Comparison of ENCODE assay signal across 1 cellular context in the genomic region with DNA sequence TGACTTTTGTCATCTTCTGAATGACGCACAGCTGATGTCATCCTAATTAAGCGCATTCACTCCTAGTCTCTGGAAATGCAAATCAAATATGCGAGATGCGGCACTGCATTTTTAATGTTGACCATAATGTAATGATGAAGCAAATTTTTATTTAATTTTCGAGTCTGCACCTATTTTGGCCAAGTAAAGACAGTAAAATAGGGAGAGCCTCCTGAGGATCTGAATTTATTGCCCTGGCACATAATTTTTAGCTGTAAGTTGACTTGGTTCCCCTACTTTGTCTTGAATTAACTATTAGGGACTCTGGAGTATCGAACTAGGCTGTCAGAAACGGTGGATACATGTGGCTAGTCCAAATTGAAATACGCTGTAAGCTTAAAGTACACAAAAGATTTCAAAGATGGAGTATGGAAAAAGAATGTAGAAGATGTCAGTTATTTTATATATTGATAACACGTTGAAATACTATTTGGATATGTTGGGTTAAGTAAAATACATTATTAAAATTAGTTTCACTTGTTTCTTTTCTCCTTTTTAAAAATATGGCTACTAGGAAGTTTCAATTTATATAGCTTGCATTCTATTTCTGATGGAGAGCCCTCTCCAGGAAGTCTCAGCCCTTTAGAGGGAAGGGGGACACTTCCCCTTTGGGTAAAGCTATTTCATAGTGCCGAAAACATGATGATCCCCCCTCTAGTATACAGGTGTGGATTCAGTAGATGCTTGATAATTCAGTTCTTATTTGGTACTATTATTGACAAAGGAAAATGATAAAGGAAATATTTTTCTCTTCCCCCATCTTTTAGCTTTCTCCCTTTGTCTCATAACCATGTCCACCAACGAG.
TF ChIP-seq lines count a peak whose summit lies in the region.

No MANE protein-coding gene starts in this region.

TF ChIP-seq in HepG2, 621 proteins besides CTCF, POLR2A, EP300 and RAD21 (continued from another document):
- TF ChIP-seq, protein P1, sequence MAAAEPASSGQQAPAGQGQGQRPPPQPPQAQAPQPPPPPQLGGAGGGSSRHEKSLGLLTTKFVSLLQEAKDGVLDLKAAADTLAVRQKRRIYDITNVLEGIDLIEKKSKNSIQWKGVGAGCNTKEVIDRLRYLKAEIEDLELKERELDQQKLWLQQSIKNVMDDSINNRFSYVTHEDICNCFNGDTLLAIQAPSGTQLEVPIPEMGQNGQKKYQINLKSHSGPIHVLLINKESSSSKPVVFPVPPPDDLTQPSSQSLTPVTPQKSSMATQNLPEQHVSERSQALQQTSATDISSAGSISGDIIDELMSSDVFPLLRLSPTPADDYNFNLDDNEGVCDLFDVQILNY (CRISPR knock-in tag; conservative IDR thresholded peaks at IDR 0.05): no peak
- TF ChIP-seq SIN3A (IDR thresholded peaks at IDR 0.05; ENCODE audit: borderline replicate concordance, low read depth, low read length) (no peak), GATA4 (IDR thresholded peaks at IDR 0.05; ENCODE audit: borderline replicate concordance, low read depth) (no peak), CREB1 (IDR thresholded peaks at IDR 0.05) (peak; percentile 68), CREB1 (CRISPR knock-in tag; IDR thresholded peaks at IDR 0.05) (no peak), YEATS4 (CRISPR knock-in tag; IDR thresholded peaks at IDR 0.05; ENCODE audit: borderline replicate concordance) (no peak), U2AF2 (IDR thresholded peaks at IDR 0.05; ENCODE audit: low read depth, low read length) (no peak), HDAC6 (IDR thresholded peaks at IDR 0.05; ENCODE audit: low read depth, low read length) (peak; percentile 63; the same call in 1 of the 2 replicates), ZNF619 (CRISPR knock-in tag; IDR thresholded peaks at IDR 0.05) (no peak), ZNF430 (CRISPR knock-in tag; IDR thresholded peaks at IDR 0.05) (0 out of 2 replicates have a peak, but pooled peaks have one; percentile 12), ZNF556 (CRISPR knock-in tag; IDR thresholded peaks at IDR 0.05; ENCODE audit: borderline replicate concordance) (peak; percentile 1; the same call in 1 of the 2 replicates), KDM1A (CRISPR knock-in tag; IDR thresholded peaks at IDR 0.05) (no peak), MEIS1 (CRISPR knock-in tag; IDR thresholded peaks at IDR 0.05; ENCODE audit: borderline replicate concordance) (no peak; the same call in 1 of the 2 replicates), KAT2B (IDR thresholded peaks at IDR 0.05; ENCODE audit: borderline replicate concordance, low read depth, low read length) (no peak), ZBTB21 (CRISPR knock-in tag; IDR thresholded peaks at IDR 0.05) (peak; percentile 32; the same call in 1 of the 2 replicates), SMARCE1 (IDR thresholded peaks at IDR 0.05; ENCODE audit: borderline replicate concordance) (no peak), ZNF615 (CRISPR knock-in tag; IDR thresholded peaks at IDR 0.05; ENCODE audit: borderline replicate concordance) (0 out of 2 replicates have a peak, but pooled peaks have one; percentile 5), RARG (CRISPR knock-in tag; IDR thresholded peaks at IDR 0.05; ENCODE audit: low read depth) (0 out of 2 replicates have a peak, but pooled peaks have one; percentile 64), RBFOX2 (IDR thresholded peaks at IDR 0.05; ENCODE audit: low read depth, low read length) (peak; percentile 32), ZNF709 (CRISPR knock-in tag; IDR thresholded peaks at IDR 0.05) (no peak), ZBTB3 (CRISPR knock-in tag; IDR thresholded peaks at IDR 0.05; ENCODE audit: borderline replicate concordance, low read depth) (peak; percentile 25; the same call in 1 of the 2 replicates)
- TF ChIP-seq, protein P2, sequence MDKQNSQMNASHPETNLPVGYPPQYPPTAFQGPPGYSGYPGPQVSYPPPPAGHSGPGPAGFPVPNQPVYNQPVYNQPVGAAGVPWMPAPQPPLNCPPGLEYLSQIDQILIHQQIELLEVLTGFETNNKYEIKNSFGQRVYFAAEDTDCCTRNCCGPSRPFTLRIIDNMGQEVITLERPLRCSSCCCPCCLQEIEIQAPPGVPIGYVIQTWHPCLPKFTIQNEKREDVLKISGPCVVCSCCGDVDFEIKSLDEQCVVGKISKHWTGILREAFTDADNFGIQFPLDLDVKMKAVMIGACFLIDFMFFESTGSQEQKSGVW (CRISPR knock-in tag; IDR thresholded peaks at IDR 0.05; ENCODE audit: borderline replicate concordance): 0 out of 2 replicates have a peak, but pooled peaks have one; percentile 43
- TF ChIP-seq, protein P3, sequence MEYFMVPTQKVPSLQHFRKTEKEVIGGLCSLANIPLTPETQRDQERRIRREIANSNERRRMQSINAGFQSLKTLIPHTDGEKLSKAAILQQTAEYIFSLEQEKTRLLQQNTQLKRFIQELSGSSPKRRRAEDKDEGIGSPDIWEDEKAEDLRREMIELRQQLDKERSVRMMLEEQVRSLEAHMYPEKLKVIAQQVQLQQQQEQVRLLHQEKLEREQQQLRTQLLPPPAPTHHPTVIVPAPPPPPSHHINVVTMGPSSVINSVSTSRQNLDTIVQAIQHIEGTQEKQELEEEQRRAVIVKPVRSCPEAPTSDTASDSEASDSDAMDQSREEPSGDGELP (IDR thresholded peaks at IDR 0.05; ENCODE audit: borderline replicate concordance, low read depth): peak; percentile 51; the same call in 1 of the 2 replicates
- TF ChIP-seq, protein P4, sequence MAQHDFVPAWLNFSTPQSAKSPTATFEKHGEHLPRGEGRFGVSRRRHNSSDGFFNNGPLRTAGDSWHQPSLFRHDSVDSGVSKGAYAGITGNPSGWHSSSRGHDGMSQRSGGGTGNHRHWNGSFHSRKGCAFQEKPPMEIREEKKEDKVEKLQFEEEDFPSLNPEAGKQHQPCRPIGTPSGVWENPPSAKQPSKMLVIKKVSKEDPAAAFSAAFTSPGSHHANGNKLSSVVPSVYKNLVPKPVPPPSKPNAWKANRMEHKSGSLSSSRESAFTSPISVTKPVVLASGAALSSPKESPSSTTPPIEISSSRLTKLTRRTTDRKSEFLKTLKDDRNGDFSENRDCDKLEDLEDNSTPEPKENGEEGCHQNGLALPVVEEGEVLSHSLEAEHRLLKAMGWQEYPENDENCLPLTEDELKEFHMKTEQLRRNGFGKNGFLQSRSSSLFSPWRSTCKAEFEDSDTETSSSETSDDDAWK (CRISPR knock-in tag; IDR thresholded peaks at IDR 0.05): no peak
- TF ChIP-seq, protein P5, sequence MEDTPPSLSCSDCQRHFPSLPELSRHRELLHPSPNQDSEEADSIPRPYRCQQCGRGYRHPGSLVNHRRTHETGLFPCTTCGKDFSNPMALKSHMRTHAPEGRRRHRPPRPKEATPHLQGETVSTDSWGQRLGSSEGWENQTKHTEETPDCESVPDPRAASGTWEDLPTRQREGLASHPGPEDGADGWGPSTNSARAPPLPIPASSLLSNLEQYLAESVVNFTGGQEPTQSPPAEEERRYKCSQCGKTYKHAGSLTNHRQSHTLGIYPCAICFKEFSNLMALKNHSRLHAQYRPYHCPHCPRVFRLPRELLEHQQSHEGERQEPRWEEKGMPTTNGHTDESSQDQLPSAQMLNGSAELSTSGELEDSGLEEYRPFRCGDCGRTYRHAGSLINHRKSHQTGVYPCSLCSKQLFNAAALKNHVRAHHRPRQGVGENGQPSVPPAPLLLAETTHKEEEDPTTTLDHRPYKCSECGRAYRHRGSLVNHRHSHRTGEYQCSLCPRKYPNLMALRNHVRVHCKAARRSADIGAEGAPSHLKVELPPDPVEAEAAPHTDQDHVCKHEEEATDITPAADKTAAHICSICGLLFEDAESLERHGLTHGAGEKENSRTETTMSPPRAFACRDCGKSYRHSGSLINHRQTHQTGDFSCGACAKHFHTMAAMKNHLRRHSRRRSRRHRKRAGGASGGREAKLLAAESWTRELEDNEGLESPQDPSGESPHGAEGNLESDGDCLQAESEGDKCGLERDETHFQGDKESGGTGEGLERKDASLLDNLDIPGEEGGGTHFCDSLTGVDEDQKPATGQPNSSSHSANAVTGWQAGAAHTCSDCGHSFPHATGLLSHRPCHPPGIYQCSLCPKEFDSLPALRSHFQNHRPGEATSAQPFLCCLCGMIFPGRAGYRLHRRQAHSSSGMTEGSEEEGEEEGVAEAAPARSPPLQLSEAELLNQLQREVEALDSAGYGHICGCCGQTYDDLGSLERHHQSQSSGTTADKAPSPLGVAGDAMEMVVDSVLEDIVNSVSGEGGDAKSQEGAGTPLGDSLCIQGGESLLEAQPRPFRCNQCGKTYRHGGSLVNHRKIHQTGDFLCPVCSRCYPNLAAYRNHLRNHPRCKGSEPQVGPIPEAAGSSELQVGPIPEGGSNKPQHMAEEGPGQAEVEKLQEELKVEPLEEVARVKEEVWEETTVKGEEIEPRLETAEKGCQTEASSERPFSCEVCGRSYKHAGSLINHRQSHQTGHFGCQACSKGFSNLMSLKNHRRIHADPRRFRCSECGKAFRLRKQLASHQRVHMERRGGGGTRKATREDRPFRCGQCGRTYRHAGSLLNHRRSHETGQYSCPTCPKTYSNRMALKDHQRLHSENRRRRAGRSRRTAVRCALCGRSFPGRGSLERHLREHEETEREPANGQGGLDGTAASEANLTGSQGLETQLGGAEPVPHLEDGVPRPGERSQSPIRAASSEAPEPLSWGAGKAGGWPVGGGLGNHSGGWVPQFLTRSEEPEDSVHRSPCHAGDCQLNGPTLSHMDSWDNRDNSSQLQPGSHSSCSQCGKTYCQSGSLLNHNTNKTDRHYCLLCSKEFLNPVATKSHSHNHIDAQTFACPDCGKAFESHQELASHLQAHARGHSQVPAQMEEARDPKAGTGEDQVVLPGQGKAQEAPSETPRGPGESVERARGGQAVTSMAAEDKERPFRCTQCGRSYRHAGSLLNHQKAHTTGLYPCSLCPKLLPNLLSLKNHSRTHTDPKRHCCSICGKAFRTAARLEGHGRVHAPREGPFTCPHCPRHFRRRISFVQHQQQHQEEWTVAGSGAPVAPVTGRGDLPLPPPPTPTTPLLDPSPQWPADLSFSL (CRISPR knock-in tag; IDR thresholded peaks at IDR 0.05): no peak
- TF ChIP-seq, protein P6, sequence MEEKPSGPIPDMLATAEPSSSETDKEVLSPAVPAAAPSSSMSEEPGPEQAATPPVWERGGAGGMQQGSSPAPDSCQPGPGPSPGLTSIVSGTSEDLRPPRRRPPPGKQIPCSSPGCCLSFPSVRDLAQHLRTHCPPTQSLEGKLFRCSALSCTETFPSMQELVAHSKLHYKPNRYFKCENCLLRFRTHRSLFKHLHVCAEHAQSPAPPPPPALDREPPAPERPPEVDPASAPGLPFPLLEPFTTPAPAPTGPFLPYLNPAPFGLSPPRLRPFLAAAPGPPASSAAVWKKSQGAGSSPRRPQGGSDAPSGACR (CRISPR knock-in tag; IDR thresholded peaks at IDR 0.05): no peak
